ENCODE assay signal across 15 cellular contexts in the genomic region with DNA sequence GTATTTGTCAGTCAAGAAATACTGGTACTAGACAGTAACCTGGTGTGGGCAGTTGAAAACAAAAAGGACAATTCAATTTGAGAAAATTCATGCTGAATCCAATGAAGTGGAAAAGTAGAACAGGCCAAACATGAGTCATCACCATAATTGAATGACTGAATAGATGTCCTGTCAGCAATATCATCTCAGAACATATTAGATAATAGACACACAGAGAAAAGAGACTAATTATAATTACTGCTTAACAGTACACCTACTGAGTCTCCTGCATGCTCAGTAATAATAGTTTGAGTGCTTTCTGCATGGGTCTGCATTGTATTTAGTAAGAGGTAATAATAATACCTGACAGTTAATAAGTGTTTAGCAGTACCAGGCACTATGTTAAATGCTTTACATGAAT.
DNase-seq lines count a peak whose midpoint lies in the region; ATAC-seq, FAIRE-seq and TF ChIP-seq lines count a peak whose summit lies in the region.
"Had no signal": no experiment of that assay in that cellular context is flagged by ENCODE, and none has a peak within 500 bp of the region (broad histone marks: within the 10 kb centered on the region; RNA-seq: fewer than 3 reads in every experiment).

No MANE protein-coding gene starts in this region.

- ATAC-seq in HG03064 (IDR thresholded peaks at IDR 0.05; ENCODE audit: low read depth, unreplicated experiment), result peak; percentile 48
- ATAC-seq: lower lobe of right lung had no signal

- no peaks in the 10 kb centered on the region for H3K79me2 ChIP-seq in MM.1S (ENCODE audit: low read length)

- no peak overlapping the region for H3K4me3 ChIP-seq in MM.1S (ENCODE audit: low read length)
- H3K4me3 ChIP-seq: lower lobe of right lung had no signal

- no peaks in the 10 kb centered on the region; the same call in 1 of the 2 replicates for H3K9me2 ChIP-seq in MM.1S (replicated peaks; ENCODE audit: insufficient read depth, low read length)

- peak; percentile 69 for DNase-seq in DMS53 treated with DMSO at 0.1 percent for 48 hours (lab: John Stamatoyannopoulos, UW; ENCODE audit: unreplicated experiment)
- no peak for DNase-seq in RCC 7860 (ENCODE audit: low spot score)
- DNase-seq in MM.1S, result no peak
- no peak for DNase-seq in T1000 (lab: John Stamatoyannopoulos, UW)
- DNase-seq in NOMO-1 (lab: John Stamatoyannopoulos, UW; ENCODE audit: unreplicated experiment in 2 of 2), result no peak
- DNase-seq in cortex of kidney (lab: John Stamatoyannopoulos, UW), result no peak
- DNase-seq: activated CD4-positive, alpha-beta memory T cell treated with anti-CD3 and anti-CD28 coated beads for 36 hours; aorta; C1 segment of cervical spinal cord; GOT3; lower lobe of right lung; NCI-H2107; SW 1271 had no signal

- no peaks in the 10 kb centered on the region for H3K36me3 ChIP-seq in MM.1S (replicated peaks; ENCODE audit: insufficient read depth, low read length)
- H3K36me3 ChIP-seq: lower lobe of right lung had no signal

- H2AFZ ChIP-seq in MM.1S (ENCODE audit: low read length), result no peak overlapping the region

- H3F3A ChIP-seq in MM.1S (ENCODE audit: insufficient read depth, low read length), result no peaks in the 10 kb centered on the region

- no peaks in the 10 kb centered on the region for H3K27me3 ChIP-seq in MM.1S (replicated peaks; ENCODE audit: insufficient read depth, low read length)

- FAIRE-seq in RCC 7860 (lab: Jason Lieb, UNC), result peak; percentile 77
- peak; percentile 100 for FAIRE-seq in islet of Langerhans (lab: Jason Lieb, UNC)

- H4K20me1 ChIP-seq in MM.1S (ENCODE audit: insufficient read depth, low read length), result no peaks in the 10 kb centered on the region

- no peak overlapping the region for H3K27ac ChIP-seq in MM.1S (ENCODE audit: low read length)
- H3K27ac ChIP-seq: lower lobe of right lung had no signal

- H3K4me2 ChIP-seq in MM.1S (ENCODE audit: low read depth, low read length), result no peak overlapping the region

- TF ChIP-seq CTCF in MM.1S (IDR thresholded peaks at IDR 0.05; ENCODE audit: low read length), result no peak

- no peaks in the 10 kb centered on the region for H3K9me3 ChIP-seq in MM.1S (replicated peaks; ENCODE audit: insufficient read depth, low read length)
- H3K9me3 ChIP-seq: lower lobe of right lung had no signal

- H3K9ac ChIP-seq in MM.1S (ENCODE audit: low read length), result no peak overlapping the region

- peaks cover 16% of the 10 kb centered on the region for H3K4me1 ChIP-seq in MM.1S (ENCODE audit: low read length)
